In genomic region chr7:151439855-151440798, GRCh38 we compare ENCODE assay signal across 9 cellular contexts. TPM values are rescaled to one million over a fixed set of nuclear protein-coding genes. Genes with fewer than 3 reads are reported as not detected.
DNase-seq lines count a peak whose midpoint lies in the region; ATAC-seq and TF ChIP-seq lines count a peak whose summit lies in the region.
"Had no signal": no experiment of that assay in that cellular context is flagged by ENCODE, and none has a peak within 500 bp of the region (broad histone marks: within the 10 kb centered on the region; RNA-seq: fewer than 3 reads in every experiment).

TSS of gene CRYGN (minus strand) at chr7:151440141. CDS start at chr7:151439917, 224 bp downstream.

- CTCF ChIA-PET in CD4-positive, alpha-beta T cell (lab: Charles Lee): interaction anchor here (0.7 kb wide), 1 partner anchor 10 kb away, joined by 3 read pairs; no protein-coding TSS in a partner anchor
- CTCF ChIA-PET in Panc1 (lab: Charles Lee): interaction anchor here (0.5 kb wide), 1 partner anchor 136 kb away, joined by 8 read pairs; no protein-coding TSS in a partner anchor

- H3K36me3 ChIP-seq in Panc1 (ENCODE audit: control insufficient read depth, insufficient read depth, low read length): no peaks in the 10 kb centered on the region

- no peaks in the 10 kb centered on the region for H3K9me3 Mint-ChIP-seq in CD4-positive, alpha-beta T cell
- H3K9me3 Mint-ChIP-seq in osteocyte (ENCODE audit: unreplicated experiment): no peaks in the 10 kb centered on the region
- H3K9me3 Mint-ChIP-seq: neural crest cell had no signal

- H3K27me3 Mint-ChIP-seq in CD4-positive, alpha-beta T cell: no peaks in the 10 kb centered on the region
- peaks cover 14% of the 10 kb centered on the region for H3K27me3 Mint-ChIP-seq in osteocyte (ENCODE audit: unreplicated experiment)

- H3K27me3 ChIP-seq in CD4-positive, alpha-beta T cell (ENCODE audit: control insufficient read depth, insufficient read depth, low read length): no peaks in the 10 kb centered on the region
- H3K27me3 ChIP-seq in Panc1 (ENCODE audit: control insufficient read depth, insufficient read depth, low read length): no peaks in the 10 kb centered on the region

- peaks cover 9% of the 10 kb centered on the region for H3K4me1 ChIP-seq in Panc1 (ENCODE audit: control insufficient read depth, insufficient read depth, low read length)

- intact Hi-C loops in CD4-positive, alpha-beta T cell (cut with DNase I, micrococcal nuclease): no loop called here
- intact Hi-C loops in Panc1 (cut with micrococcal nuclease; ENCODE audit: unreplicated experiment): no loop called here

- peak within 1 kb of the TSS; percentile 16; a peak in 3 of 4 replicates for H3K4me3 ChIP-seq in Panc1 (ENCODE audit: low read depth in 2 of 2, low read length in 2 of 2)
- peak within 1 kb of the TSS; percentile 20 for H3K4me3 ChIP-seq in epithelial cell of esophagus (ENCODE audit: low read length)

- H3K4me3 Mint-ChIP-seq in CD4-positive, alpha-beta T cell: peak within 1 kb of the TSS; percentile 69
- peak within 1 kb of the TSS; percentile 44 for H3K4me3 Mint-ChIP-seq in osteocyte (ENCODE audit: unreplicated experiment)
- H3K4me3 Mint-ChIP-seq: neural crest cell had no signal

- H3K4me1 Mint-ChIP-seq in CD4-positive, alpha-beta T cell (ENCODE audit: low read depth): peaks cover 44% of the 10 kb centered on the region
- H3K4me1 Mint-ChIP-seq in osteocyte (ENCODE audit: unreplicated experiment): peaks cover 26% of the 10 kb centered on the region

- BruUV-seq in Panc1 (replicated peaks; lab: Mats Ljungman, UMichigan): no TSS peak

- no peaks in the 10 kb centered on the region for H3K9me3 ChIP-seq in CD4-positive, alpha-beta T cell (ENCODE audit: control insufficient read depth, low read length)
- no peaks in the 10 kb centered on the region for H3K9me3 ChIP-seq in Panc1 (ENCODE audit: control insufficient read depth, insufficient read depth, low read depth, low read length)

- DNase-seq in CD4-positive, alpha-beta T cell: peak in 3 of 10 experiments; percentile 29 to 33 (median 30)
- no peak for DNase-seq in Panc1 (ENCODE audit: low read depth, low spot score)
- no peak for DNase-seq in epithelial cell of esophagus (ENCODE audit: low read depth)
- no peak for DNase-seq in osteocyte (ENCODE audit: extremely low spot score, unreplicated experiment)
- DNase-seq in DMS114 treated with DMSO at 0.1 percent for 48 hours (lab: John Stamatoyannopoulos, UW; ENCODE audit: unreplicated experiment): no peak

- POLR2A ChIA-PET in CD4-positive, alpha-beta T cell (lab: Charles Lee): interaction anchor here (1.1 to 2.2 kb wide), 5 partner anchors 8 to 31 kb away, joined by 3 to 31 read pairs (median 4); partner anchors contain the start of gene WDR86
- POLR2A ChIA-PET in Panc1 (lab: Charles Lee): no interaction called here

- no peaks in the 10 kb centered on the region for H3K36me3 Mint-ChIP-seq in CD4-positive, alpha-beta T cell (ENCODE audit: low read depth)
- no peaks in the 10 kb centered on the region for H3K36me3 Mint-ChIP-seq in osteocyte (ENCODE audit: unreplicated experiment)

- ATAC-seq in CD4-positive, alpha-beta T cell (ENCODE audit: poor library complexity): peak; percentile 62
- ATAC-seq in Panc1: peak; percentile 58
- no peak for ATAC-seq in HG03175 (IDR thresholded peaks at IDR 0.05; ENCODE audit: unreplicated experiment)
- no peak for ATAC-seq in GM21360 (IDR thresholded peaks at IDR 0.05; ENCODE audit: unreplicated experiment)
- no peak for ATAC-seq in GM19463 (IDR thresholded peaks at IDR 0.05; ENCODE audit: unreplicated experiment)

- in situ Hi-C loops in Panc1 (cut with HindIII; ENCODE audit: low pct_unique_long_range_greater_than_20kb, low sequenced_read_pairs): no loop called here

- peak within 1 kb of the TSS; percentile 74 for H3K27ac Mint-ChIP-seq in CD4-positive, alpha-beta T cell
- no peak within 1 kb of the TSS for H3K27ac Mint-ChIP-seq in osteocyte (ENCODE audit: unreplicated experiment)

- TF ChIP-seq CTCF in CD4-positive, alpha-beta T cell (IDR thresholded peaks at IDR 0.05): no peak
- TF ChIP-seq CTCF in Panc1 (IDR thresholded peaks at IDR 0.05) (no peak), epithelial cell of esophagus (IDR thresholded peaks at IDR 0.05; ENCODE audit: insufficient read depth, low read depth, low read length, missing control alignments) (no peak), osteocyte (IDR thresholded peaks at IDR 0.05) (no peak)

- peak within 1 kb of the TSS; percentile 41 for H3K27ac ChIP-seq in CD4-positive, alpha-beta T cell (ENCODE audit: low read depth, low read length)
- H3K27ac ChIP-seq in Panc1 (ENCODE audit: low read length): peak within 1 kb of the TSS; percentile 30

RNA-seq across cellular contexts. Expression of gene CRYGN, which starts in this region (rescaled TPM):
- under 1 TPM in 1 of 2 experiments, not detected in 1; 0.14 TPM for total RNA-seq in CD4-positive, alpha-beta T cell
- total RNA-seq in Panc1 (2021; ENCODE audit: unreplicated experiment): 0.74 TPM
- 0.67 TPM for polyA plus RNA-seq in Panc1 (2012; ENCODE audit: insufficient read length)
- total RNA-seq in osteocyte: not detected in 2 replicates

Comparison
In these comparisons a context has a peak if more than half of its experiments do, and no peak if none do; other contexts are left out.
1. Peak in ATAC-seq and H3K27ac ChIP-seq in CD4-positive, alpha-beta T cell; RNA of the gene not detected or under 1 TPM.
2. Peak in ATAC-seq, H3K4me3 ChIP-seq and H3K27ac ChIP-seq in Panc1; RNA of the gene not detected or under 1 TPM.